In genomic region chr19:38904463-38905185, GRCh38 we compare ENCODE assay signal across 35 cellular contexts. TPM values are rescaled to one million over a fixed set of nuclear protein-coding genes. Genes with fewer than 3 reads are reported as not detected.
DNase-seq lines count a peak whose midpoint lies in the region; ATAC-seq, FAIRE-seq and TF ChIP-seq lines count a peak whose summit lies in the region.
"Had no signal": no experiment of that assay in that cellular context is flagged by ENCODE, and none has a peak within 500 bp of the region (broad histone marks: within the 10 kb centered on the region; RNA-seq: fewer than 3 reads in every experiment).

No MANE protein-coding gene starts in this region.

- CTCF ChIA-PET in GM12878 (lab: Yijun Ruan, JAX), result interaction anchor here (1.3 kb wide), 1 partner anchor 26 kb away, joined by 4 read pairs; the partner anchor contains the start of genes MRPS12 and SARS2

- ATAC-seq in GM12878 (no peak), aorta (ENCODE audit: low FRiP score) (peak; percentile 13)
- ATAC-seq: SK-N-SH treated with all-trans-retinoic acid at 6 μM for 48 hours; stimulated activated naive CD8-positive, alpha-beta T cell treated with anti-CD3 and anti-CD28 coated beads, Interleukin-15, Interleukin-2, amounts not matched to agents 100 U/mL and 50 U/mL, for 24 hours; T-helper 17 cell had no signal

- H3K9ac ChIP-seq in GM12878 (ENCODE audit: control insufficient read depth, insufficient read depth, low read length), result no peak overlapping the region
- H3K9ac ChIP-seq in liver (ENCODE audit: low read depth in 1 of 2, low read length in 2 of 2), result no peak overlapping the region

- POLR2A ChIA-PET in GM12878 (lab: Charles Lee), result no interaction called here

- H3K4me3 Mint-ChIP-seq in activated naive CD8-positive, alpha-beta T cell, result peak overlapping the region; percentile 31
- H3K4me3 Mint-ChIP-seq in activated naive CD8-positive, alpha-beta T cell treated with anti-CD3 and anti-CD28 coated beads for 36 hours, result no peak overlapping the region
- H3K4me3 Mint-ChIP-seq: B cell; central memory CD8-positive, alpha-beta T cell; T-helper 17 cell had no signal

- H3K36me3 ChIP-seq in GM12878 (ENCODE audit: control insufficient read depth in 2 of 2, insufficient read depth in 2 of 2, low read length in 1 of 2), result peaks cover 7 to 12% of the 10 kb centered on the region in 2 experiments
- H3K36me3 ChIP-seq in liver (ENCODE audit: control insufficient read depth in 4 of 4, insufficient read depth in 3 of 4, low read depth in 1 of 4, low read length in 3 of 4), result peaks cover 10 to 21% (median 18%) of the 10 kb centered on the region in 4 donors
- peaks cover 0 to 8% of the 10 kb centered on the region in 2 donors for H3K36me3 ChIP-seq in aorta (ENCODE audit: control insufficient read depth in 1 of 2, insufficient read depth in 2 of 2, low read length in 1 of 2)

- H3K27me3 ChIP-seq in GM12878 (replicated peaks in 1 of 2; ENCODE audit: control insufficient read depth in 2 of 2, insufficient read depth in 2 of 2, low read length in 1 of 2) (no peaks in the 10 kb centered on the region), liver (ENCODE audit: control insufficient read depth in 4 of 4, insufficient read depth in 4 of 4, low read length in 3 of 4) (no peaks in the 10 kb centered on the region), aorta (ENCODE audit: control insufficient read depth in 1 of 2, insufficient read depth in 2 of 2, low read length in 1 of 2) (no peaks in the 10 kb centered on the region)
- H3K27me3 ChIP-seq: esophagus muscularis mucosa, MG63 had no signal

- in situ Hi-C loops in GM12878 (cut with MboI), result no loop called here

- RAD21 ChIA-PET in GM12878 (lab: Charles Lee; ENCODE audit: unreplicated experiment), result no interaction called here

- H3K27ac ChIP-seq in GM12878 (ENCODE audit: control insufficient read depth, insufficient read depth) (no peak overlapping the region), liver (ENCODE audit: low read depth in 1 of 2, low read length in 2 of 2) (peak overlapping the region; percentile 77 to 82), aorta (ENCODE audit: low read depth in 1 of 2, low read length in 2 of 2) (no peak overlapping the region)
- H3K27ac ChIP-seq: esophagus muscularis mucosa, PC-9 had no signal

- TF ChIP-seq POLR2A in GM12878 (IDR thresholded peaks at IDR 0.05; ENCODE audit: low read depth, low read length), result no peak

- H4K20me1 ChIP-seq in GM12878 (ENCODE audit: control insufficient read depth, insufficient read depth), result no peaks in the 10 kb centered on the region

- no peaks in the 10 kb centered on the region for H3K27me3 Mint-ChIP-seq in activated naive CD8-positive, alpha-beta T cell
- H3K27me3 Mint-ChIP-seq in activated naive CD8-positive, alpha-beta T cell treated with anti-CD3 and anti-CD28 coated beads for 36 hours, result no peaks in the 10 kb centered on the region
- H3K27me3 Mint-ChIP-seq: B cell; central memory CD8-positive, alpha-beta T cell; T-helper 17 cell had no signal

- H3K9me3 Mint-ChIP-seq in activated naive CD8-positive, alpha-beta T cell (ENCODE audit: low read depth), result no peaks in the 10 kb centered on the region
- H3K9me3 Mint-ChIP-seq in activated naive CD8-positive, alpha-beta T cell treated with anti-CD3 and anti-CD28 coated beads for 36 hours, result peaks cover 5% of the 10 kb centered on the region
- H3K9me3 Mint-ChIP-seq: central memory CD8-positive, alpha-beta T cell had no signal

- no peak overlapping the region for H3K4me3 ChIP-seq in GM12878
- no peak overlapping the region for H3K4me3 ChIP-seq in liver (ENCODE audit: low read depth in 1 of 3, low read length in 3 of 3)
- H3K4me3 ChIP-seq in aorta (ENCODE audit: low read length in 2 of 2), result no peak overlapping the region
- no peak overlapping the region for H3K4me3 ChIP-seq in foreskin fibroblast (ENCODE audit: low read depth in 1 of 2, low read length in 2 of 2)
- H3K4me3 ChIP-seq: esophagus muscularis mucosa, MG63, PC-9, smooth muscle cell had no signal

- intact Hi-C loops in GM12878 (cut with micrococcal nuclease; ENCODE audit: unreplicated experiment), result no loop called here
- intact Hi-C loops in aorta (cut with DNase I), result no loop called here

- H3K9me3 ChIP-seq in GM12878 (replicated peaks; ENCODE audit: control insufficient read depth, insufficient read depth, low read length) (no peaks in the 10 kb centered on the region; the same call in 2 of the 3 replicates), liver (ENCODE audit: control insufficient read depth in 4 of 4, low read length in 3 of 4) (peaks cover 0 to 3% (median 0%) of the 10 kb centered on the region in 4 donors), aorta (ENCODE audit: control insufficient read depth, low read length) (no peaks in the 10 kb centered on the region)
- H3K9me3 ChIP-seq: esophagus muscularis mucosa had no signal

- no peak for TF ChIP-seq EP300 in GM12878 (IDR thresholded peaks at IDR 0.05; ENCODE audit: borderline replicate concordance in 1 of 2, control insufficient read depth in 1 of 2, low read depth in 2 of 2, low read length in 2 of 2)

- peaks cover 10% of the 10 kb centered on the region for H3K36me3 Mint-ChIP-seq in activated naive CD8-positive, alpha-beta T cell
- H3K36me3 Mint-ChIP-seq in activated naive CD8-positive, alpha-beta T cell treated with anti-CD3 and anti-CD28 coated beads for 36 hours, result peaks cover 53% of the 10 kb centered on the region

- H3K79me2 ChIP-seq in GM12878 (ENCODE audit: control insufficient read depth, insufficient read depth, low read length), result peaks cover 22% of the 10 kb centered on the region

- SMC1A ChIA-PET in GM12878 (lab: Charles Lee; ENCODE audit: uncharacterized antibody, unreplicated experiment), result no interaction called here

- H3K4me2 ChIP-seq in GM12878 (ENCODE audit: control insufficient read depth, insufficient read depth), result no peak overlapping the region
- H3K4me2 ChIP-seq: PC-9, smooth muscle cell had no signal

- peaks cover 34% of the 10 kb centered on the region for H3K4me1 Mint-ChIP-seq in activated naive CD8-positive, alpha-beta T cell (ENCODE audit: low read depth)
- peaks cover 18% of the 10 kb centered on the region for H3K4me1 Mint-ChIP-seq in activated naive CD8-positive, alpha-beta T cell treated with anti-CD3 and anti-CD28 coated beads for 36 hours

- no peak for FAIRE-seq in GM12878 (lab: Jason Lieb, UNC)
- FAIRE-seq: endometrium, frontal cortex, GM12891, H54, urothelium cell line had no signal

- TF ChIP-seq CTCF in GM12878 (IDR thresholded peaks at IDR 0.05 in 2 of 3, conservative IDR thresholded peaks at IDR 0.05 in 1 of 3; ENCODE audit: control insufficient read depth in 2 of 3, extremely low read depth in 1 of 3, insufficient read depth in 1 of 3, low read depth in 3 of 3, low read length in 3 of 3) (no peak), liver (IDR thresholded peaks at IDR 0.05; ENCODE audit: low read depth, low read length, missing input control) (no peak), foreskin fibroblast (IDR thresholded peaks at IDR 0.05; ENCODE audit: low read depth, low read length) (no peak)

- no peak overlapping the region for H2AFZ ChIP-seq in GM12878 (ENCODE audit: control insufficient read depth, low read depth, low read length)
- H2AFZ ChIP-seq: PC-9 had no signal

- H3K27ac Mint-ChIP-seq in activated naive CD8-positive, alpha-beta T cell, result no peak overlapping the region
- no peak overlapping the region for H3K27ac Mint-ChIP-seq in activated naive CD8-positive, alpha-beta T cell treated with anti-CD3 and anti-CD28 coated beads for 36 hours
- H3K27ac Mint-ChIP-seq: B cell, T-helper 17 cell had no signal

- 76% methylated on average over 15 of the region's 15 CpGs for WGBS in GM12878 (ENCODE audit: insufficient coverage, insufficient replicate concordance, low lambda C conversion rate, missing lambda C conversion rate)
- 41% methylated on average over 15 of the region's 15 CpGs for WGBS in liver
- WGBS in aorta, 2 donors, result 80 to 84% methylated on average over 15 of the region's 15 CpGs

- DNase-seq in activated naive CD8-positive, alpha-beta T cell treated with anti-CD3 and anti-CD28 coated beads for 36 hours, result no peak
- no peak for DNase-seq in GM12878 (ENCODE audit: low read depth, low spot score)
- no peak for DNase-seq in aorta
- no peak for DNase-seq in NCI-H1105 treated with DMSO at 0.1 percent for 48 hours (lab: John Stamatoyannopoulos, UW)
- no peak for DNase-seq in foreskin fibroblast
- DNase-seq in NCI-H226, result no peak
- DNase-seq: activated CD4-positive, alpha-beta T cell treated with anti-CD3 and anti-CD28 coated beads, Interleukin-2, amount 50 U/mL, for 48 hours; activated CD4-positive, CD25-positive, alpha-beta regulatory T cell treated with anti-CD3 and anti-CD28 coated beads, Interleukin-2, amount 50 U/mL, for 72 hours; activated effector memory CD4-positive, alpha-beta T cell treated with anti-CD3 and anti-CD28 coated beads, Interleukin-2, amount 50 U/mL, for 16 hours; DMS153; KG1; kidney glomerular epithelial cell; MG63; NCI-H1105; NCI-H1930; NCI-H2227 treated with DMSO at 0.1 percent for 48 hours; NCI-H69; PC-9; Right ventricle myocardium superior; stimulated activated naive CD8-positive, alpha-beta T cell treated with anti-CD3 and anti-CD28 coated beads, Interleukin-15, Interleukin-2, amounts not matched to agents 100 U/mL and 50 U/mL, for 24 hours; T-helper 17 cell had no signal

- no peaks in the 10 kb centered on the region for H3K4me1 ChIP-seq in GM12878 (ENCODE audit: control insufficient read depth, insufficient read depth, low read length)
- H3K4me1 ChIP-seq in liver (ENCODE audit: control insufficient read depth in 4 of 4, insufficient read depth in 4 of 4, low read length in 3 of 4), result peaks cover 2 to 24% (median 7%) of the 10 kb centered on the region in 4 donors
- H3K4me1 ChIP-seq in aorta (ENCODE audit: control insufficient read depth in 1 of 2, insufficient read depth in 2 of 2, low read length in 2 of 2), result no peaks in the 10 kb centered on the region

- BruUV-seq in GM12878 (replicated peaks; lab: Mats Ljungman, UMichigan), result no TSS peak

- TF ChIP-seq RAD21 in GM12878 (IDR thresholded peaks at IDR 0.05; ENCODE audit: insufficient read depth, low read depth, low read length), result no peak
- no peak for TF ChIP-seq RAD21 in liver (IDR thresholded peaks at IDR 0.05)

RNA-seq across cellular contexts. Expression of gene NFKBIB, which starts 4.9 kb away (rescaled TPM):
- 10 to 100 TPM; 85.7 to 86.2 TPM for total RNA-seq in activated naive CD8-positive, alpha-beta T cell treated with anti-CD3 and anti-CD28 coated beads for 36 hours
- total RNA-seq in GM12878 (2013; cell fraction: nucleolus; rRNA removed), result 5.3 and 5.4 TPM in 2 replicates
- 45.0 and 52.2 TPM in 2 replicates for total RNA-seq in GM12878 (2014; rRNA removed)
- total RNA-seq in GM12878 (2014; rRNA removed; fragmentation: Illumina TruSeq; extraction: Trizol), result 11.0 and 11.7 TPM in 2 replicates
- 47.6 and 54.6 TPM in 2 replicates for total RNA-seq in GM12878 (2021)
- polyA plus RNA-seq in GM12878 (2011; ENCODE audit: low read depth), result 7.9 TPM
- 12.4 and 25.7 TPM in 2 replicates for polyA plus RNA-seq in GM12878 (2011; rRNA removed)
- polyA plus RNA-seq in GM12878 (2011; cell fraction: cytosol; rRNA removed), result 39.6 and 60.6 TPM in 2 replicates
- polyA plus RNA-seq in GM12878 (2011; cell fraction: nucleus; rRNA removed), result 19.5 and 32.3 TPM in 2 replicates
- 25.0 and 28.6 TPM in 2 replicates for polyA plus RNA-seq in GM12878 (2012)
- 3.7 and 8.6 TPM in 2 replicates for polyA plus RNA-seq in GM12878 (2014; fragmentation: Illumina TruSeq; extraction: Trizol)
- 1 to 10 TPM; 1.2 to 4.3 TPM for polyA plus RNA-seq in GM12878 (2014; fragmentation: Nextera tagmentation; extraction: Ambion mirVana)
- polyA plus RNA-seq in GM12878 (2014; rRNA removed), result 60.9 and 74.0 TPM in 2 replicates
- 10 to 100 TPM; 36.3 to 43.5 TPM for polyA plus RNA-seq in GM12878 (2016; fragmentation: Nextera tagmentation; extraction: Ambion mirVana)
- 4.7 and 10.3 TPM in 2 replicates for polyA minus RNA-seq in GM12878 (2011; rRNA and poly(A)+ RNA removed)
- polyA minus RNA-seq in GM12878 (2011; cell fraction: cytosol; rRNA and poly(A)+ RNA removed), result 7.4 and 8.5 TPM in 2 replicates
- polyA minus RNA-seq in GM12878 (2011; cell fraction: nucleus; rRNA and poly(A)+ RNA removed), result 2.5 and 3.3 TPM in 2 replicates
- 10 to 100 TPM; 10.0 to 19.7 TPM for total RNA-seq in liver
- 10 to 100 TPM in 1 of 2 donors, 1 to 10 TPM in 1; 8.0 to 25.4 TPM for polyA plus RNA-seq in liver
- 10 to 100 TPM; 16.0 to 24.5 TPM for total RNA-seq in aorta
- 10 to 100 TPM; 23.4 to 30.1 TPM for polyA plus RNA-seq in aorta

RNA-seq across cellular contexts. Expression of gene SIRT2, which starts 5.2 kb away (rescaled TPM):
- 10 to 100 TPM; 19.4 to 21.2 TPM for total RNA-seq in activated naive CD8-positive, alpha-beta T cell treated with anti-CD3 and anti-CD28 coated beads for 36 hours
- 29.3 and 37.0 TPM in 2 replicates for total RNA-seq in GM12878 (2013; cell fraction: nucleolus; rRNA removed)
- total RNA-seq in GM12878 (2014; rRNA removed) (27.6 and 29.5 TPM in 2 replicates), GM12878 (2014; rRNA removed; fragmentation: Illumina TruSeq; extraction: Trizol) (14.6 and 15.9 TPM in 2 replicates), GM12878 (2021) (22.4 and 22.9 TPM in 2 replicates), liver (10 to 100 TPM; 21.8 to 42.2 TPM), aorta (10 to 100 TPM; 34.6 to 42.4 TPM)
- 12.6 TPM for polyA plus RNA-seq in GM12878 (2011; ENCODE audit: low read depth)
- polyA plus RNA-seq in GM12878 (2011; rRNA removed) (16.5 and 38.7 TPM in 2 replicates), GM12878 (2014; fragmentation: Illumina TruSeq; extraction: Trizol) (16.3 and 25.4 TPM in 2 replicates), GM12878 (2014; fragmentation: Nextera tagmentation; extraction: Ambion mirVana) (1 to 10 TPM; 1.4 to 5.1 TPM), GM12878 (2014; rRNA removed) (21.4 and 25.5 TPM in 2 replicates), GM12878 (2016; fragmentation: Nextera tagmentation; extraction: Ambion mirVana) (10 to 100 TPM; 25.6 to 27.5 TPM), liver (10 to 100 TPM; 26.1 to 27.6 TPM), aorta (10 to 100 TPM; 34.8 to 51.2 TPM)
- 38.0 and 39.8 TPM in 2 replicates for polyA plus RNA-seq in GM12878 (2011; cell fraction: cytosol; rRNA removed)
- polyA plus RNA-seq in GM12878 (2011; cell fraction: nucleus; rRNA removed), result 63.6 and 64.7 TPM in 2 replicates
- polyA plus RNA-seq in GM12878 (2012), result 24.6 and 26.6 TPM in 2 replicates
- 19.3 and 27.0 TPM in 2 replicates for polyA minus RNA-seq in GM12878 (2011; rRNA and poly(A)+ RNA removed)
- polyA minus RNA-seq in GM12878 (2011; cell fraction: cytosol; rRNA and poly(A)+ RNA removed), result 7.1 and 10.3 TPM in 2 replicates
- polyA minus RNA-seq in GM12878 (2011; cell fraction: nucleus; rRNA and poly(A)+ RNA removed), result 14.6 and 19.6 TPM in 2 replicates

RNA-seq across cellular contexts. Expression of gene CCER2, which starts 7.4 kb away (rescaled TPM):
- 1 to 10 TPM in 1 of 2 experiments, under 1 TPM in 1; 0.96 to 1.5 TPM for total RNA-seq in activated naive CD8-positive, alpha-beta T cell treated with anti-CD3 and anti-CD28 coated beads for 36 hours
- 1.2 TPM in 1 of 2 replicates, not detected in the other for total RNA-seq in GM12878 (2013; cell fraction: nucleolus; rRNA removed)
- total RNA-seq in GM12878 (2014; rRNA removed) (0.28 and 0.33 TPM in 2 replicates), GM12878 (2014; rRNA removed; fragmentation: Illumina TruSeq; extraction: Trizol) (0.27 and 0.37 TPM in 2 replicates), GM12878 (2021) (0.21 and 0.56 TPM in 2 replicates), liver (under 1 TPM; 0.08 to 0.14 TPM), aorta (not detected)
- polyA plus RNA-seq in GM12878 (2011; ENCODE audit: low read depth), result 0.39 TPM
- polyA plus RNA-seq in GM12878 (2011; rRNA removed) (0.13 and 0.23 TPM in 2 replicates), GM12878 (2014; fragmentation: Illumina TruSeq; extraction: Trizol) (0.62 TPM in 1 of 2 replicates, not detected in the other), GM12878 (2014; fragmentation: Nextera tagmentation; extraction: Ambion mirVana) (under 1 TPM; 0.26 TPM), GM12878 (2014; rRNA removed) (0.55 and 1.4 TPM in 2 replicates), GM12878 (2016; fragmentation: Nextera tagmentation; extraction: Ambion mirVana) (under 1 TPM; 0.19 to 0.59 TPM), liver (under 1 TPM in 1 of 2 donors, not detected in 1; 0.16 TPM), aorta (1 to 10 TPM in 1 of 2 donors, not detected in 1; 1.2 TPM)
- 0.25 and 0.50 TPM in 2 replicates for polyA plus RNA-seq in GM12878 (2011; cell fraction: cytosol; rRNA removed)
- polyA plus RNA-seq in GM12878 (2011; cell fraction: nucleus; rRNA removed), result 2.4 and 3.5 TPM in 2 replicates
- polyA plus RNA-seq in GM12878 (2012), result 0.53 and 1.3 TPM in 2 replicates
- polyA minus RNA-seq in GM12878 (2011; rRNA and poly(A)+ RNA removed), result not detected in 2 replicates
- polyA minus RNA-seq in GM12878 (2011; cell fraction: cytosol; rRNA and poly(A)+ RNA removed), result not detected in 2 replicates
- polyA minus RNA-seq in GM12878 (2011; cell fraction: nucleus; rRNA and poly(A)+ RNA removed), result not detected in 2 replicates
- total RNA-seq: dermis microvascular lymphatic vessel endothelial cell, lung microvascular endothelial cell, Right ventricle myocardium superior, smooth muscle cell had no signal
- polyA plus RNA-seq: smooth muscle cell had no signal

RNA-seq across cellular contexts. Expression of gene SARS2, which starts 25.9 kb away (rescaled TPM):
- total RNA-seq in activated naive CD8-positive, alpha-beta T cell treated with anti-CD3 and anti-CD28 coated beads for 36 hours, result 10 to 100 TPM; 39.8 to 43.2 TPM
- 36.5 and 40.6 TPM in 2 replicates for total RNA-seq in GM12878 (2013; cell fraction: nucleolus; rRNA removed)
- total RNA-seq in GM12878 (2014; rRNA removed), result 33.7 and 34.1 TPM in 2 replicates
- 18.5 and 21.4 TPM in 2 replicates for total RNA-seq in GM12878 (2014; rRNA removed; fragmentation: Illumina TruSeq; extraction: Trizol)
- 35.9 and 38.2 TPM in 2 replicates for total RNA-seq in GM12878 (2021)
- 15.0 TPM for polyA plus RNA-seq in GM12878 (2011; ENCODE audit: low read depth)
- 9.1 and 20.9 TPM in 2 replicates for polyA plus RNA-seq in GM12878 (2011; rRNA removed)
- polyA plus RNA-seq in GM12878 (2011; cell fraction: cytosol; rRNA removed), result 24.2 and 40.9 TPM in 2 replicates
- 148 and 173 TPM in 2 replicates for polyA plus RNA-seq in GM12878 (2011; cell fraction: nucleus; rRNA removed)
- polyA plus RNA-seq in GM12878 (2012), result 23.8 and 28.3 TPM in 2 replicates
- polyA plus RNA-seq in GM12878 (2014; fragmentation: Illumina TruSeq; extraction: Trizol), result 7.3 and 19.0 TPM in 2 replicates
- polyA plus RNA-seq in GM12878 (2014; fragmentation: Nextera tagmentation; extraction: Ambion mirVana), result 1 to 10 TPM; 2.6 to 7.8 TPM
- 50.3 and 77.8 TPM in 2 replicates for polyA plus RNA-seq in GM12878 (2014; rRNA removed)
- polyA plus RNA-seq in GM12878 (2016; fragmentation: Nextera tagmentation; extraction: Ambion mirVana), result 10 to 100 TPM; 35.8 to 42.7 TPM
- 11.6 and 33.9 TPM in 2 replicates for polyA minus RNA-seq in GM12878 (2011; rRNA and poly(A)+ RNA removed)
- polyA minus RNA-seq in GM12878 (2011; cell fraction: cytosol; rRNA and poly(A)+ RNA removed), result 16.7 and 21.9 TPM in 2 replicates
- polyA minus RNA-seq in GM12878 (2011; cell fraction: nucleus; rRNA and poly(A)+ RNA removed), result 18.9 and 29.1 TPM in 2 replicates
- 10 to 100 TPM; 15.9 to 19.2 TPM for total RNA-seq in liver
- 10 to 100 TPM; 16.4 to 17.8 TPM for polyA plus RNA-seq in liver
- 10 to 100 TPM in 1 of 2 donors, 1 to 10 TPM in 1; 5.9 to 13.8 TPM for total RNA-seq in aorta
- polyA plus RNA-seq in aorta, result 10 to 100 TPM in 1 of 2 donors, 1 to 10 TPM in 1; 9.5 to 72.4 TPM

RNA-seq across cellular contexts. Expression of gene MRPS12, which starts 26.1 kb away (rescaled TPM):
- total RNA-seq in activated naive CD8-positive, alpha-beta T cell treated with anti-CD3 and anti-CD28 coated beads for 36 hours, result 100 to 1,000 TPM; 114 to 124 TPM
- 21.5 and 25.4 TPM in 2 replicates for total RNA-seq in GM12878 (2013; cell fraction: nucleolus; rRNA removed)
- total RNA-seq in GM12878 (2014; rRNA removed), result 120 and 149 TPM in 2 replicates
- 38.1 and 41.8 TPM in 2 replicates for total RNA-seq in GM12878 (2014; rRNA removed; fragmentation: Illumina TruSeq; extraction: Trizol)
- 101 and 112 TPM in 2 replicates for total RNA-seq in GM12878 (2021)
- polyA plus RNA-seq in GM12878 (2011; ENCODE audit: low read depth), result 21.9 TPM
- polyA plus RNA-seq in GM12878 (2011; rRNA removed), result 19.4 and 42.6 TPM in 2 replicates
- polyA plus RNA-seq in GM12878 (2011; cell fraction: cytosol; rRNA removed), result 83.1 and 137 TPM in 2 replicates
- polyA plus RNA-seq in GM12878 (2011; cell fraction: nucleus; rRNA removed), result 78.3 and 81.7 TPM in 2 replicates
- 53.3 and 53.6 TPM in 2 replicates for polyA plus RNA-seq in GM12878 (2012)
- polyA plus RNA-seq in GM12878 (2014; fragmentation: Illumina TruSeq; extraction: Trizol), result 6.0 and 22.8 TPM in 2 replicates
- 10 to 100 TPM in 1 of 2 experiments, 1 to 10 TPM in 1; 7.3 to 39.6 TPM for polyA plus RNA-seq in GM12878 (2014; fragmentation: Nextera tagmentation; extraction: Ambion mirVana)
- 148 and 171 TPM in 2 replicates for polyA plus RNA-seq in GM12878 (2014; rRNA removed)
- polyA plus RNA-seq in GM12878 (2016; fragmentation: Nextera tagmentation; extraction: Ambion mirVana), result 100 to 1,000 TPM; 178 to 205 TPM
- polyA minus RNA-seq in GM12878 (2011; rRNA and poly(A)+ RNA removed), result 22.2 and 47.5 TPM in 2 replicates
- polyA minus RNA-seq in GM12878 (2011; cell fraction: cytosol; rRNA and poly(A)+ RNA removed), result 24.0 and 27.7 TPM in 2 replicates
- 21.3 and 34.3 TPM in 2 replicates for polyA minus RNA-seq in GM12878 (2011; cell fraction: nucleus; rRNA and poly(A)+ RNA removed)
- total RNA-seq in liver, result 10 to 100 TPM; 19.0 to 20.2 TPM
- 10 to 100 TPM; 59.6 to 62.0 TPM for polyA plus RNA-seq in liver
- 10 to 100 TPM; 14.3 to 15.8 TPM for total RNA-seq in aorta
- 10 to 100 TPM; 24.9 to 33.3 TPM for polyA plus RNA-seq in aorta

Comparison
In these comparisons a context has a peak if more than half of its experiments do, and no peak if none do; other contexts are left out.
1. H3K27ac ChIP-seq: peak in liver (2 of 2); none in GM12878 (single experiment) and aorta (0 of 2).